ENCODE assay signal across 23 cellular contexts in genomic region chr3:51921081-51921578, GRCh38. TPM values are rescaled to one million over a fixed set of nuclear protein-coding genes. Genes with fewer than 3 reads are reported as not detected.
A peak's percentile ranks its signal among the peaks of the same experiment; 100 is the strongest.
DNase-seq lines count a peak whose midpoint lies in the region; ATAC-seq, FAIRE-seq and TF ChIP-seq lines count a peak whose summit lies in the region.
"Had no signal": no experiment of that assay in that cellular context is flagged by ENCODE, and none has a peak within 500 bp of the region (broad histone marks: within the 10 kb centered on the region; RNA-seq: fewer than 3 reads in every experiment).

No MANE protein-coding gene starts in this region.

- H3K9me3 Mint-ChIP-seq in type B pancreatic cell, result no peaks in the 10 kb centered on the region
- H3K9me3 Mint-ChIP-seq: CD4-positive, alpha-beta memory T cell had no signal

- no peak for TF ChIP-seq POLR2A in heart left ventricle (IDR thresholded peaks at IDR 0.05)
- TF ChIP-seq POLR2A in body of pancreas (IDR thresholded peaks at IDR 0.05), result no peak
- TF ChIP-seq POLR2A in GM12892 (IDR thresholded peaks at IDR 0.05; ENCODE audit: low read depth, low read length), result no peak

- H3K27me3 ChIP-seq in right atrium auricular region (no peaks in the 10 kb centered on the region), heart left ventricle (no peaks in the 10 kb centered on the region), body of pancreas (no peaks in the 10 kb centered on the region)

- ATAC-seq in heart left ventricle (no peak), body of pancreas (no peak)

- H3K4me3 ChIP-seq in right atrium auricular region (no peak overlapping the region), heart left ventricle (no peak overlapping the region), body of pancreas (no peak overlapping the region)
- H3K4me3 ChIP-seq: GM23248 had no signal

- H3K27me3 Mint-ChIP-seq in type B pancreatic cell, result peaks cover 3% of the 10 kb centered on the region

- 79 to 85% (median 81%) methylated on average over 11 of the region's 11 CpGs for WGBS in heart left ventricle, 4 donors
- 74 to 75% methylated on average over 11 of the region's 11 CpGs for WGBS in body of pancreas, 2 donors

- H3K4me1 Mint-ChIP-seq in type B pancreatic cell (ENCODE audit: unreplicated experiment), result no peaks in the 10 kb centered on the region
- H3K4me1 Mint-ChIP-seq: CD4-positive, alpha-beta memory T cell had no signal

- no peak for TF ChIP-seq CTCF in right atrium auricular region (IDR thresholded peaks at IDR 0.05)
- no peak for TF ChIP-seq CTCF in heart left ventricle (IDR thresholded peaks at IDR 0.05)
- no peak for TF ChIP-seq CTCF in type B pancreatic cell (conservative IDR thresholded peaks at IDR 0.05)
- TF ChIP-seq CTCF in body of pancreas (IDR thresholded peaks at IDR 0.05), result no peak

- H3K36me3 Mint-ChIP-seq in type B pancreatic cell, result no peaks in the 10 kb centered on the region
- H3K36me3 Mint-ChIP-seq: CD4-positive, alpha-beta memory T cell had no signal

- intact Hi-C loops in heart left ventricle (cut with DNase I) (no loop called here), body of pancreas (cut with DNase I) (no loop called here)

- H3K36me3 ChIP-seq in right atrium auricular region, result no peaks in the 10 kb centered on the region
- H3K36me3 ChIP-seq in heart left ventricle, result no peaks in the 10 kb centered on the region
- H3K36me3 ChIP-seq in body of pancreas (replicated peaks in 1 of 2; ENCODE audit: insufficient read depth in 1 of 2, low read depth in 2 of 2), result no peaks in the 10 kb centered on the region

- H3K9me3 ChIP-seq in right atrium auricular region, result no peaks in the 10 kb centered on the region
- H3K9me3 ChIP-seq in heart left ventricle, result no peaks in the 10 kb centered on the region
- no peaks in the 10 kb centered on the region for H3K9me3 ChIP-seq in body of pancreas

- no peak overlapping the region for H3K4me3 Mint-ChIP-seq in type B pancreatic cell
- H3K4me3 Mint-ChIP-seq: CD4-positive, alpha-beta memory T cell had no signal

- H3K27ac Mint-ChIP-seq in type B pancreatic cell, result no peak overlapping the region
- H3K27ac Mint-ChIP-seq: CD4-positive, alpha-beta memory T cell had no signal

- peak; percentile 26 for DNase-seq in right atrium auricular region (ENCODE audit: low spot score)
- no peak for DNase-seq in heart left ventricle
- peak; percentile 28 for DNase-seq in activated CD8-positive, alpha-beta memory T cell treated with anti-CD3 and anti-CD28 coated beads, Interleukin-2, amount 50 U/mL, for 48 hours
- DNase-seq in type B pancreatic cell (ENCODE audit: extremely low spot score, unreplicated experiment), result peak; percentile 54
- DNase-seq in body of pancreas, result no peak
- DNase-seq in GM12892 (ENCODE audit: insufficient read length), result no peak
- DNase-seq: C1 segment of cervical spinal cord; Calu3; CD4-positive, alpha-beta memory T cell; COR-L47; DMS53; DMS79 treated with DMSO at 0.1 percent for 48 hours; GF-D8; GM23248; H7; HCEC 1CT had no signal

- H3K27ac ChIP-seq in right atrium auricular region, result no peak overlapping the region
- H3K27ac ChIP-seq in heart left ventricle, result no peak overlapping the region
- no peak overlapping the region for H3K27ac ChIP-seq in body of pancreas
- H3K27ac ChIP-seq: GM23248 had no signal

- H3K4me1 ChIP-seq in right atrium auricular region (no peaks in the 10 kb centered on the region), heart left ventricle (no peaks in the 10 kb centered on the region), body of pancreas (no peaks in the 10 kb centered on the region)

- no peak for FAIRE-seq in GM12892 (lab: Jason Lieb, UNC)
- FAIRE-seq: GM12891, H1 had no signal

RNA-seq across cellular contexts. Expression of gene IQCF1, which starts 18.0 kb away (rescaled TPM):
- total RNA-seq in right atrium auricular region (not detected), heart left ventricle (not detected), type B pancreatic cell (ENCODE audit: low replicate concordance) (not detected in 2 replicates), body of pancreas (not detected)
- not detected for polyA plus RNA-seq in heart left ventricle
- not detected for polyA plus RNA-seq in GM12892 (2012; ENCODE audit: missing spikeins)
- total RNA-seq: A172; A673; Calu3; CD4-positive, alpha-beta memory T cell; Daoy; G401; GM23248; H1; H7 had no signal
- polyA plus RNA-seq: BJ; CD4-positive, alpha-beta memory T cell; GM23248; H1 had no signal

RNA-seq across cellular contexts. Expression of gene RRP9, which starts 20.6 kb away (rescaled TPM):
- total RNA-seq in right atrium auricular region, result 10 to 100 TPM in 1 of 2 donors, 1 to 10 TPM in 1; 6.3 to 11.1 TPM
- total RNA-seq in heart left ventricle, result 10 to 100 TPM in 5 of 9 donors, 1 to 10 TPM in 4; 6.1 to 14.7 (median 10.2) TPM
- polyA plus RNA-seq in heart left ventricle, result 10 to 100 TPM; 12.4 to 30.8 TPM
- total RNA-seq in type B pancreatic cell (ENCODE audit: low replicate concordance), result 22.7 and 30.0 TPM in 2 replicates
- 10 to 100 TPM in 1 of 2 donors, 1 to 10 TPM in 1; 8.0 to 13.2 TPM for total RNA-seq in body of pancreas
- polyA plus RNA-seq in GM12892 (2012; ENCODE audit: missing spikeins), result 25.2 TPM

RNA-seq across cellular contexts. Expression of gene PARP3, which starts 21.0 kb away (rescaled TPM):
- total RNA-seq in right atrium auricular region (10 to 100 TPM in 1 of 2 donors, 1 to 10 TPM in 1; 9.8 to 12.8 TPM), heart left ventricle (10 to 100 TPM; 11.0 to 37.5 (median 14.5) TPM), type B pancreatic cell (ENCODE audit: low replicate concordance) (4.2 and 6.6 TPM in 2 replicates), body of pancreas (10 to 100 TPM in 1 of 2 donors, 1 to 10 TPM in 1; 4.2 to 18.8 TPM)
- 1 to 10 TPM; 7.0 to 9.1 TPM for polyA plus RNA-seq in heart left ventricle
- 22.1 TPM for polyA plus RNA-seq in GM12892 (2012; ENCODE audit: missing spikeins)

RNA-seq across cellular contexts. Expression of gene GPR62, which starts 34.1 kb away (rescaled TPM):
- total RNA-seq in right atrium auricular region, result under 1 TPM; 0.12 to 0.82 TPM
- under 1 TPM in 5 of 9 donors, not detected in 4; 0.13 to 0.27 (median 0.21) TPM for total RNA-seq in heart left ventricle
- under 1 TPM; 0.06 to 0.11 TPM for polyA plus RNA-seq in heart left ventricle
- 0.17 TPM in 1 of 2 replicates, not detected in the other for total RNA-seq in type B pancreatic cell (ENCODE audit: low replicate concordance)
- not detected for total RNA-seq in body of pancreas
- polyA plus RNA-seq in GM12892 (2012; ENCODE audit: missing spikeins), result not detected
- total RNA-seq: A172; A673; Calu3; CD4-positive, alpha-beta memory T cell; Daoy; G401; GM23248 had no signal
- polyA plus RNA-seq: BJ; CD4-positive, alpha-beta memory T cell; GM23248 had no signal

RNA-seq across cellular contexts. Expression of gene IQCF5, which starts 45.7 kb away (rescaled TPM):
- total RNA-seq in right atrium auricular region, result not detected
- not detected for total RNA-seq in heart left ventricle
- polyA plus RNA-seq in heart left ventricle, result not detected
- not detected in 2 replicates for total RNA-seq in type B pancreatic cell (ENCODE audit: low replicate concordance)
- not detected for total RNA-seq in body of pancreas
- polyA plus RNA-seq in GM12892 (2012; ENCODE audit: missing spikeins), result not detected
- total RNA-seq: A172; A673; Calu3; CD4-positive, alpha-beta memory T cell; Daoy; G401; GM23248; H1; H7 had no signal
- polyA plus RNA-seq: BJ; CD4-positive, alpha-beta memory T cell; GM23248; H1 had no signal

Comparison
In these comparisons a context has a peak if more than half of its experiments do, and no peak if none do; other contexts are left out.
1. DNase-seq: peak in right atrium auricular region (single experiment), activated CD8-positive, alpha-beta memory T cell treated with anti-CD3 and anti-CD28 coated beads, Interleukin-2, amount 50 U/mL, for 48 hours (single experiment) and type B pancreatic cell (single experiment); none in heart left ventricle (0 of 5), body of pancreas (0 of 4) and GM12892 (single experiment).